In genomic region chr18:77059294-77059916, GRCh38 we compare ENCODE assay signal across 8 cellular contexts.
DNase-seq lines count a peak whose midpoint lies in the region; ATAC-seq and TF ChIP-seq lines count a peak whose summit lies in the region.

No MANE protein-coding gene starts in this region.

- CTCF ChIA-PET in IMR-90 (lab: Yijun Ruan, JAX), result interaction anchor here (0.6 kb wide), 1 partner anchor 312 kb away, joined by 5 read pairs; no protein-coding TSS in a partner anchor

- H3K9me1 ChIP-seq in IMR-90 (ENCODE audit: insufficient read depth, low read length), result peaks cover 21% of the 10 kb centered on the region

- peaks cover 3% of the 10 kb centered on the region for H3K27me3 Mint-ChIP-seq in nephron (ENCODE audit: low read depth)

- H3K18ac ChIP-seq in IMR-90 (ENCODE audit: low read depth, low read length), result no peak overlapping the region

- no peak overlapping the region for H3K23ac ChIP-seq in IMR-90 (ENCODE audit: low read depth, low read length)

- no peaks in the 10 kb centered on the region for H3K9me3 Mint-ChIP-seq in nephron

- no peak overlapping the region for H3K9ac ChIP-seq in IMR-90 (ENCODE audit: low read depth, low read length)

- H2BK15ac ChIP-seq in IMR-90 (ENCODE audit: low read depth, low read length), result no peak overlapping the region

- peak; percentile 4 to 63 for DNase-seq in NCI-H524 (lab: John Stamatoyannopoulos, UW)
- DNase-seq in NCI-H524 treated with DMSO at 0.1 percent for 48 hours (lab: John Stamatoyannopoulos, UW), result no peak
- peak; percentile 76 for DNase-seq in IMR-90
- no peak for DNase-seq in RWPE2 (ENCODE audit: low spot score)
- peak; percentile 82 for DNase-seq in dermis blood vessel endothelial cell

- H3K4me2 ChIP-seq in IMR-90 (ENCODE audit: low read depth, low read length), result no peak overlapping the region

- ATAC-seq in IMR-90 (ENCODE audit: low read depth) (no peak), RWPE2 (ENCODE audit: low read depth) (peak; percentile 77), GM19351 (IDR thresholded peaks at IDR 0.05; ENCODE audit: unreplicated experiment) (no peak), HG03378 (IDR thresholded peaks at IDR 0.05; ENCODE audit: unreplicated experiment) (no peak)

- H2BK20ac ChIP-seq in IMR-90 (ENCODE audit: low read depth, low read length), result peak overlapping the region; percentile 44; the same call in 1 of the 2 replicates

- TF ChIP-seq POLR2A in IMR-90 (IDR thresholded peaks at IDR 0.05; ENCODE audit: low read depth, low read length), result no peak

- H3K14ac ChIP-seq in IMR-90 (replicated peaks; ENCODE audit: low read depth, low read length), result no peak overlapping the region

- no peaks in the 10 kb centered on the region for H3K36me3 ChIP-seq in IMR-90 (ENCODE audit: control insufficient read depth, insufficient read depth, low read length)
- peaks cover 14% of the 10 kb centered on the region for H3K36me3 ChIP-seq in RWPE2 (ENCODE audit: low read depth)

- peak; percentile 58 for TF ChIP-seq CTCF in IMR-90 (conservative IDR thresholded peaks at IDR 0.05; ENCODE audit: low read depth, low read length)
- peak; percentile 77 for TF ChIP-seq CTCF in RWPE2 (IDR thresholded peaks at IDR 0.05; ENCODE audit: poor library complexity, severe bottlenecking)
- peak; percentile 44 to 60 (median 49) for TF ChIP-seq CTCF in nephron (IDR thresholded peaks at IDR 0.05; ENCODE audit: unreplicated experiment in 3 of 3)

- no peak overlapping the region for H2AK9ac ChIP-seq in IMR-90 (replicated peaks; ENCODE audit: low read depth, low read length, poor library complexity)

- in situ Hi-C loops in IMR-90 (cut with MboI; ENCODE audit: low sequenced_read_pairs), result no loop called here

- H3K4me1 ChIP-seq in IMR-90 (ENCODE audit: control insufficient read depth, insufficient read depth, low read length), result peaks cover 27% of the 10 kb centered on the region
- peaks cover 4% of the 10 kb centered on the region for H3K4me1 ChIP-seq in RWPE2 (ENCODE audit: insufficient read depth, poor library complexity, severe bottlenecking)

- dilution Hi-C loops in IMR-90 (cut with HindIII; ENCODE audit: low sequenced_read_pairs, unreplicated experiment), result no loop called here

- no peak overlapping the region for H3K4me3 Mint-ChIP-seq in nephron

- TF ChIP-seq RAD21 in IMR-90 (IDR thresholded peaks at IDR 0.05; ENCODE audit: low read length), result peak; percentile 49

- POLR2A ChIA-PET in IMR-90 (lab: Charles Lee; ENCODE audit: unreplicated experiment), result no interaction called here

- no TSS peak for BruUV-seq in IMR-90 (replicated peaks; lab: Mats Ljungman, UMichigan)

- no peak overlapping the region for H2BK5ac ChIP-seq in IMR-90 (ENCODE audit: low read depth, low read length, poor library complexity, severe bottlenecking)

- peak overlapping the region; percentile 9; the same call in 1 of the 2 replicates for H3K4ac ChIP-seq in IMR-90 (ENCODE audit: low read depth, low read length)

- no peaks in the 10 kb centered on the region for H4K20me1 ChIP-seq in IMR-90 (ENCODE audit: insufficient read depth, low read length)

- no peaks in the 10 kb centered on the region for H3K9me3 ChIP-seq in IMR-90 (ENCODE audit: control insufficient read depth, insufficient read depth, low read length)
- no peaks in the 10 kb centered on the region for H3K9me3 ChIP-seq in RWPE2 (ENCODE audit: severe bottlenecking)

- H4K91ac ChIP-seq in IMR-90 (ENCODE audit: insufficient read depth, low read depth, low read length), result 0 out of 2 replicates have a peak overlapping the region, but pooled peaks have one; percentile 33

- no peak overlapping the region for H2AFZ ChIP-seq in IMR-90 (replicated peaks; ENCODE audit: low read length, poor library complexity)

- H3K27ac ChIP-seq in IMR-90 (ENCODE audit: insufficient read depth, low read length) (no peak overlapping the region), RWPE2 (ENCODE audit: poor library complexity, severe bottlenecking) (no peak overlapping the region)

- peak overlapping the region; percentile 43; the same call in 1 of the 2 replicates for H2BK120ac ChIP-seq in IMR-90 (ENCODE audit: low read depth, low read length)

- H4K5ac ChIP-seq in IMR-90 (ENCODE audit: low read depth, low read length), result no peak overlapping the region

- peaks cover 68% of the 10 kb centered on the region for H3K4me1 Mint-ChIP-seq in nephron

- H2AK5ac ChIP-seq in IMR-90 (ENCODE audit: low read depth, low read length), result no peak overlapping the region

- H3K36me3 Mint-ChIP-seq in nephron (ENCODE audit: low read depth), result no peaks in the 10 kb centered on the region

- H3K27me3 ChIP-seq in IMR-90 (ENCODE audit: control insufficient read depth, insufficient read depth, low read length) (no peaks in the 10 kb centered on the region), RWPE2 (ENCODE audit: insufficient read depth, poor library complexity, severe bottlenecking) (no peaks in the 10 kb centered on the region)

- no peak overlapping the region for H3K4me3 ChIP-seq in IMR-90 (ENCODE audit: insufficient read depth, low read depth, low read length)
- H3K4me3 ChIP-seq in RWPE2 (ENCODE audit: severe bottlenecking), result no peak overlapping the region

- no peaks in the 10 kb centered on the region; a peak in 1 of 4 replicates for H3K79me1 ChIP-seq in IMR-90 (ENCODE audit: low read depth in 1 of 2, low read length in 2 of 2)

- no peak overlapping the region for H3K27ac Mint-ChIP-seq in nephron

- no peak overlapping the region; a peak in 1 of 4 replicates for H4K8ac ChIP-seq in IMR-90 (ENCODE audit: low read depth in 2 of 2, low read length in 2 of 2)

- no CpG with 5 or more reads among the region's 2 CpGs for WGBS in IMR-90 (ENCODE audit: extremely low coverage in 2 of 2, insufficient read length in 1 of 2), 2 experiments

- no peak overlapping the region for H3K56ac ChIP-seq in IMR-90 (ENCODE audit: extremely low read depth, insufficient read depth, low read length)

- intact Hi-C loops in IMR-90 (cut with micrococcal nuclease), result no loop called here

TF ChIP-seq in IMR-90, 13 proteins besides CTCF, POLR2A, EP300 and RAD21:
- no peak for TF ChIP-seq RCOR1 (IDR thresholded peaks at IDR 0.05; ENCODE audit: insufficient replicate concordance, low read length)
- TF ChIP-seq FOS (IDR thresholded peaks at IDR 0.05; ENCODE audit: low read depth, low read length), result no peak
- TF ChIP-seq SMC3 (IDR thresholded peaks at IDR 0.05; ENCODE audit: low read depth, low read length), result peak; percentile 60
- TF ChIP-seq ELK1 (IDR thresholded peaks at IDR 0.05; ENCODE audit: borderline replicate concordance, low read depth, low read length), result no peak
- TF ChIP-seq CHD1 (IDR thresholded peaks at IDR 0.05; ENCODE audit: low read depth, low read length), result no peak
- TF ChIP-seq CEBPB (IDR thresholded peaks at IDR 0.05; ENCODE audit: low read depth, low read length), result no peak
- TF ChIP-seq MAFK (IDR thresholded peaks at IDR 0.05; ENCODE audit: low read depth, low read length), result no peak

Comparison
In these comparisons a context has a peak if more than half of its experiments do, and no peak if none do; other contexts are left out.
1. DNase-seq: peak in NCI-H524 (2 of 2), IMR-90 (single experiment) and dermis blood vessel endothelial cell (single experiment); none in NCI-H524 treated with DMSO at 0.1 percent for 48 hours (single experiment) and RWPE2 (single experiment).
2. Peak in every context shown above with its lines, with median percentiles within 50 percentile points of each other: CTCF ChIP-seq.